In the genomic region with DNA sequence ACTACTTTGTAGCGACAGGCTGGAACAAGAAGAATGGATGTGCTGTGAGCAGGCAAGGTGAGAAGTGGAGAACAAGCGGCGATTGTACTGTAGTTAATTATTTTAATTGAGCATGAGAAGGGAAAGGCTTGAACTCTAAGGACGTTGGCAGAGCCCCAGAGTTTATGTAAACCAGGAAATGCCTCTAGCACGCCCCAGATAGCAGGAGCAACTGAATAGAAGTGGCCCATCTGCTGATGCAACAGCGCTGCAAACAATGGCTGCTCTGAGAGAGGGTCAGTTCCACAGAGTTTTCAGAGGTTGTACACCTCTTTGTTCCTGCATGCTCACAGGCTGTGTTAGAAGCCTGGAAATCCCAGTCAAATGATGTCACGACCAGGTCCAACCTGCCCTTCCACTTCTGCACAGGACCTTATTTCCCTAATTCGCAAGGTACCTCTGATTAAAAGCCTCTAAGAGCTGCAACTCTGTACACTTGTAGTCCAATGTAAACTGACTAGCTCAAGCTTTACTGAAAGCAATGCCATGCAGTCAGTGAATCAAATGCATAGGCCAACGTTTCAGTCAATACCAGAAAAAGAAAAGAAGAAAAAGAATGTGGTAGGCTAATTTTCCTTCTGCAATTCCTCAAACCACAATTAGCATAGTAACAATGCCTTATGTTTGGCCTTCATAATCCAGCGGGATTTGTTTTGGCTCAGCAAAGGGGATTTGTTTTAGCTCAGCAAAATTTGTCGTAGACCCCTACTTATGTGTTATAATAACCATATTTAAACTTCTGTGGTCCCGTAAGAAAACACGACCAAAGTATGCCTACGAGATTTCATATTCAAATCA, we compare ENCODE assay signal across 8 cellular contexts.
DNase-seq lines count a peak whose midpoint lies in the region; ATAC-seq and TF ChIP-seq lines count a peak whose summit lies in the region.

No MANE protein-coding gene starts in this region.

- intact Hi-C loops in prostate gland (cut with DNase I): no loop called here

- H3K9me3 ChIP-seq in prostate gland: no peaks in the 10 kb centered on the region
- H3K9me3 ChIP-seq in effector memory CD4-positive, alpha-beta T cell (ENCODE audit: control insufficient read depth, low read length): no peaks in the 10 kb centered on the region

- DNase-seq in LoVo (ENCODE audit: low spot score): peak; percentile 73
- peak; percentile 60 to 64 for DNase-seq in SHP77 (lab: John Stamatoyannopoulos, UW)
- DNase-seq in fibroblast of villous mesenchyme (ENCODE audit: low read depth): peak; percentile 92
- DNase-seq in prostate gland (ENCODE audit: low spot score): peak; percentile 82
- no peak for DNase-seq in HEK293T (ENCODE audit: extremely low spot score)
- no peak for DNase-seq in effector memory CD4-positive, alpha-beta T cell

- 40% methylated on average over 14 of the region's 14 CpGs for WGBS in prostate gland

- CTCF ChIA-PET in HEK293T (lab: Yijun Ruan, JAX): no interaction called here

- no peaks in the 10 kb centered on the region for H3K27me3 ChIP-seq in prostate gland (replicated peaks; ENCODE audit: insufficient read depth)
- H3K27me3 ChIP-seq in effector memory CD4-positive, alpha-beta T cell (replicated peaks; ENCODE audit: control insufficient read depth, insufficient read depth, low read length, poor library complexity, severe bottlenecking): no peaks in the 10 kb centered on the region

- POLR2A ChIA-PET in HEK293T (lab: Yijun Ruan, JAX): no interaction called here

- H3K4me3 ChIP-seq in fibroblast of villous mesenchyme (ENCODE audit: low read depth, low read length): no peak overlapping the region
- no peak overlapping the region for H3K4me3 ChIP-seq in prostate gland
- H3K4me3 ChIP-seq in effector memory CD4-positive, alpha-beta T cell (ENCODE audit: insufficient read depth, low read depth, low read length, poor library complexity, severe bottlenecking): no peak overlapping the region

- no peak for TF ChIP-seq CTCF in fibroblast of villous mesenchyme (IDR thresholded peaks at IDR 0.05; ENCODE audit: insufficient read depth, low read depth, low read length)
- no peak for TF ChIP-seq CTCF in prostate gland (IDR thresholded peaks at IDR 0.05)

- no peaks in the 10 kb centered on the region for H3K36me3 ChIP-seq in prostate gland
- no peaks in the 10 kb centered on the region for H3K36me3 ChIP-seq in effector memory CD4-positive, alpha-beta T cell (ENCODE audit: control insufficient read depth, insufficient read depth, low read length)

- TF ChIP-seq POLR2A in prostate gland (IDR thresholded peaks at IDR 0.05): no peak

- H3K4me1 ChIP-seq in prostate gland (replicated peaks): peaks cover 2% of the 10 kb centered on the region
- H3K4me1 ChIP-seq in effector memory CD4-positive, alpha-beta T cell (ENCODE audit: control insufficient read depth, insufficient read depth, low read length, poor library complexity, severe bottlenecking): no peaks in the 10 kb centered on the region

- ATAC-seq in HG02884 (IDR thresholded peaks at IDR 0.05; ENCODE audit: unreplicated experiment) (no peak), GM18502 (IDR thresholded peaks at IDR 0.05; ENCODE audit: poor library complexity, unreplicated experiment) (no peak)

- peak overlapping the region; percentile 4 to 50 for H3K27ac ChIP-seq in prostate gland
- no peak overlapping the region for H3K27ac ChIP-seq in effector memory CD4-positive, alpha-beta T cell (ENCODE audit: insufficient read depth, low read length, poor library complexity, severe bottlenecking)

TF ChIP-seq in HEK293T, 16 proteins besides CTCF, POLR2A, EP300 and RAD21:
- TF ChIP-seq, protein P1, sequence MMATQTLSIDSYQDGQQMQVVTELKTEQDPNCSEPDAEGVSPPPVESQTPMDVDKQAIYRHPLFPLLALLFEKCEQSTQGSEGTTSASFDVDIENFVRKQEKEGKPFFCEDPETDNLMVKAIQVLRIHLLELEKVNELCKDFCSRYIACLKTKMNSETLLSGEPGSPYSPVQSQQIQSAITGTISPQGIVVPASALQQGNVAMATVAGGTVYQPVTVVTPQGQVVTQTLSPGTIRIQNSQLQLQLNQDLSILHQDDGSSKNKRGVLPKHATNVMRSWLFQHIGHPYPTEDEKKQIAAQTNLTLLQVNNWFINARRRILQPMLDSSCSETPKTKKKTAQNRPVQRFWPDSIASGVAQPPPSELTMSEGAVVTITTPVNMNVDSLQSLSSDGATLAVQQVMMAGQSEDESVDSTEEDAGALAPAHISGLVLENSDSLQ (IDR thresholded peaks at IDR 0.05): no peak
- no peak for TF ChIP-seq HDGF (IDR thresholded peaks at IDR 0.05; ENCODE audit: borderline replicate concordance)

Comparison
In these comparisons a context has a peak if more than half of its experiments do, and no peak if none do; other contexts are left out.
1. DNase-seq: peak in LoVo (single experiment), SHP77 (2 of 2), fibroblast of villous mesenchyme (single experiment) and prostate gland (single experiment); none in HEK293T (single experiment) and effector memory CD4-positive, alpha-beta T cell (0 of 3).